In genomic region chr10:111439034-111439842, GRCh38 we compare ENCODE assay signal across 20 cellular contexts.
"Had no signal": no experiment of that assay in that cellular context is flagged by ENCODE, and none has a peak within 500 bp of the region (broad histone marks: within the 10 kb centered on the region; RNA-seq: fewer than 3 reads in every experiment).

No MANE protein-coding gene starts in this region.

- DNase-seq: effector memory CD4-positive, alpha-beta T cell; foreskin melanocyte; heart left ventricle; hippocampal formation; kidney glomerular epithelial cell; naive thymus-derived CD4-positive, alpha-beta T cell; nephron progenitor cell; psoas muscle; spleen; stimulated activated CD4-positive, alpha-beta T cell treated with anti-CD3 and anti-CD28 coated beads, Interleukin-15, amount 100 ng/mL, for 24 hours; stimulated activated CD4-positive, alpha-beta T cell treated with anti-CD3 and anti-CD28 coated beads, Interleukin-1b, Interleukin-23, amount 100 ng/mL, for 48 hours; stimulated activated CD4-positive, alpha-beta T cell treated with anti-CD3 and anti-CD28 coated beads, Interleukin-4, amount 100 ng/mL, for 24 hours; tibial artery; upper lobe of left lung; uterus had no signal

- H3K9me3 Mint-ChIP-seq: nephron progenitor cell; stimulated activated naive CD8-positive, alpha-beta T cell treated with anti-CD3 and anti-CD28 coated beads, Interleukin-15, Interleukin-2, amounts not matched to agents 100 ng/mL and 50 ng/mL, for 24 hours had no signal

- H3K36me3 ChIP-seq: heart left ventricle, neutrophil, spleen, tibial artery, upper lobe of left lung, uterus had no signal

- H3K4me3 ChIP-seq: heart left ventricle, psoas muscle, spleen, tibial artery, upper lobe of left lung, uterus had no signal

- H3K27ac ChIP-seq: epithelial cell of prostate, heart left ventricle, neutrophil, psoas muscle, spleen, tibial artery, upper lobe of left lung, uterus had no signal

- H3K27ac Mint-ChIP-seq: naive thymus-derived CD4-positive, alpha-beta T cell; nephron progenitor cell; stimulated activated memory B cell treated with anti-CD40 and anti-IgM and Interleukin-4, amounts not matched to agents 10 μg/mL and 1 μg/mL and 100 μg/mL, for 72 hours; stimulated activated naive CD8-positive, alpha-beta T cell treated with anti-CD3 and anti-CD28 coated beads, Interleukin-15, Interleukin-2, amounts not matched to agents 100 ng/mL and 50 ng/mL, for 24 hours had no signal

- ATAC-seq: heart left ventricle; naive thymus-derived CD4-positive, alpha-beta T cell; psoas muscle; sciatic nerve; stimulated activated memory B cell treated with anti-CD40 and anti-IgM and Interleukin-4, amounts not matched to agents 10 μg/mL and 1 μg/mL and 100 μg/mL, for 72 hours had no signal

- H3K4me1 Mint-ChIP-seq: naive thymus-derived CD4-positive, alpha-beta T cell; nephron progenitor cell; stimulated activated memory B cell treated with anti-CD40 and anti-IgM and Interleukin-4, amounts not matched to agents 10 μg/mL and 1 μg/mL and 100 μg/mL, for 72 hours had no signal

- H3K4me3 Mint-ChIP-seq: naive thymus-derived CD4-positive, alpha-beta T cell; nephron progenitor cell; stimulated activated memory B cell treated with anti-CD40 and anti-IgM and Interleukin-4, amounts not matched to agents 10 μg/mL and 1 μg/mL and 100 μg/mL, for 72 hours; stimulated activated naive CD8-positive, alpha-beta T cell treated with anti-CD3 and anti-CD28 coated beads, Interleukin-15, Interleukin-2, amounts not matched to agents 100 ng/mL and 50 ng/mL, for 24 hours had no signal

- H3K36me3 Mint-ChIP-seq: naive thymus-derived CD4-positive, alpha-beta T cell; stimulated activated memory B cell treated with anti-CD40 and anti-IgM and Interleukin-4, amounts not matched to agents 10 μg/mL and 1 μg/mL and 100 μg/mL, for 72 hours had no signal

- H3K27me3 Mint-ChIP-seq: stimulated activated memory B cell treated with anti-CD40 and anti-IgM and Interleukin-4, amounts not matched to agents 10 μg/mL and 1 μg/mL and 100 μg/mL, for 72 hours; stimulated activated naive CD8-positive, alpha-beta T cell treated with anti-CD3 and anti-CD28 coated beads, Interleukin-15, Interleukin-2, amounts not matched to agents 100 ng/mL and 50 ng/mL, for 24 hours had no signal

- H3K9me3 ChIP-seq: heart left ventricle, neutrophil, psoas muscle, spleen, tibial artery, upper lobe of left lung, uterus had no signal

- H3K27me3 ChIP-seq: neutrophil, spleen, tibial artery, upper lobe of left lung, uterus had no signal
